1 cellular context compared by ENCODE assay signal in genomic region chr6:144413418-144413817, GRCh38.
TF ChIP-seq lines count a peak whose summit lies in the region.

No MANE protein-coding gene starts in this region.

TF ChIP-seq in GM23338, 12 proteins besides CTCF, POLR2A, EP300 and RAD21 (continued from another document):
- no peak for TF ChIP-seq ZNF462 (CRISPR knock-in tag; IDR thresholded peaks at IDR 0.05)
- no peak for TF ChIP-seq EZH2phosphoT487 (IDR thresholded peaks at IDR 0.05; ENCODE audit: unreplicated experiment)
- TF ChIP-seq STAT1 (IDR thresholded peaks at IDR 0.05; ENCODE audit: unreplicated experiment): no peak
- no peak for TF ChIP-seq EZH2 (IDR thresholded peaks at IDR 0.05; ENCODE audit: low read depth, unreplicated experiment)
- no peak for TF ChIP-seq ZNF331 (CRISPR knock-in tag; IDR thresholded peaks at IDR 0.05; ENCODE audit: low read depth)
- no peak for TF ChIP-seq CREB1 (CRISPR knock-in tag; IDR thresholded peaks at IDR 0.05; ENCODE audit: low read depth)
